Comparison of ENCODE assay signal across 8 cellular contexts in the genomic region with DNA sequence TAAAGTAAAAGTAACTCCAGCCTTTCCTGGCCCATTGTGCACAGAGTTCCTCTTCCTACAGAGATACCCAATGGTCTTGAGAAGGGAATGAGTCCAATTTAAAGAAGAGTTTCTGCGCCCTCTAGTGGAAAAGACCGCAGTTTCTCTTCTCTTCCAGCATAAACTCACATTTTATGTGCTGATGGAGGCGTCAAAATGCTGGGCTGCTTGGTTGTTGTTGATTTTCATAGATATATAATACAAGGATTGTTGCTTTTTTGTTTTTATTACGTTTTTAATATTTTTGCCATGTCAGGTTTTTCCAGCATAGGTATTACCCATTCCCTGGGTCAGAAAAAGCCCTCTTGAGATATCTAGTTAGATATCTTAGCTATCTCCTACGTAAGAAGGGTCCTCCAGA.
DNase-seq lines count a peak whose midpoint lies in the region; ATAC-seq, FAIRE-seq and TF ChIP-seq lines count a peak whose summit lies in the region.

No MANE protein-coding gene starts in this region.

- no peaks in the 10 kb centered on the region for H3K27me3 ChIP-seq in brain microvascular endothelial cell (replicated peaks)
- no peaks in the 10 kb centered on the region for H3K27me3 ChIP-seq in pancreas

- H3K36me3 ChIP-seq in brain microvascular endothelial cell (replicated peaks) (no peaks in the 10 kb centered on the region), pancreas (no peaks in the 10 kb centered on the region)

- no peaks in the 10 kb centered on the region for H3K9me3 ChIP-seq in pancreas

- in situ Hi-C loops in brain microvascular endothelial cell (cut with HindIII; ENCODE audit: low pct_ligation_motif_present, low sequenced_read_pairs), result no loop called here

- no peak overlapping the region for H3K27ac ChIP-seq in brain microvascular endothelial cell
- no peak overlapping the region for H3K27ac ChIP-seq in pancreas

- TF ChIP-seq CTCF in brain microvascular endothelial cell (IDR thresholded peaks at IDR 0.05; ENCODE audit: low read depth, low read length, missing control alignments), result peak; percentile 33
- peak in 3 of 4 donors; percentile 24 to 25 (median 24) for TF ChIP-seq CTCF in pancreas (IDR thresholded peaks at IDR 0.05)

- 13% methylated on average over 5 of the region's 5 CpGs for WGBS in pancreas, 2 donors

- ATAC-seq in pancreas (peak in 1 of 4 donors; percentile 31), HG03520 (IDR thresholded peaks at IDR 0.05; ENCODE audit: unreplicated experiment) (no peak)

- no peak for FAIRE-seq in pancreas (lab: Jason Lieb, UNC)

- intact Hi-C loops in pancreas (cut with DNase I), result loop anchor here in 1 of 3 donors (10.0 kb wide), 1 partner anchor 692 kb away; no protein-coding TSS in a partner anchor

- H3K4me3 ChIP-seq in brain microvascular endothelial cell (ENCODE audit: low read depth, low read length), result no peak overlapping the region
- no peak overlapping the region for H3K4me3 ChIP-seq in pancreas

- peak; percentile 28 for DNase-seq in stimulated activated CD4-positive, alpha-beta T cell treated with anti-CD3 and anti-CD28 coated beads, Interleukin-15, amount 100 ng/mL, for 24 hours
- no peak for DNase-seq in stimulated activated CD4-positive, alpha-beta T cell treated with anti-CD3 and anti-CD28 coated beads, Interleukin-2, amount 100 ng/mL, for 24 hours
- DNase-seq in NCI-H460 (ENCODE audit: extremely low read depth, low read depth), result peak; percentile 64
- DNase-seq in brain microvascular endothelial cell, result peak; percentile 1
- DNase-seq in pancreas, result no peak
- no peak for DNase-seq in NK-92 treated with Interleukin-12 subunit alpha and Interleukin-12 subunit beta, amount 100 ng/mL, for 24 hours (lab: John Stamatoyannopoulos, UW)
- no peak for DNase-seq in activated T-cell treated with anti-CD3 and anti-CD28 coated beads, Interleukin-2, amount 50 U/mL, for 1 hour

- H3K4me1 ChIP-seq in pancreas, result no peaks in the 10 kb centered on the region

Comparison
In these comparisons a context has a peak if more than half of its experiments do, and no peak if none do; other contexts are left out.
1. DNase-seq: peak in stimulated activated CD4-positive, alpha-beta T cell treated with anti-CD3 and anti-CD28 coated beads, Interleukin-15, amount 100 ng/mL, for 24 hours (single experiment), NCI-H460 (single experiment) and brain microvascular endothelial cell (single experiment); none in stimulated activated CD4-positive, alpha-beta T cell treated with anti-CD3 and anti-CD28 coated beads, Interleukin-2, amount 100 ng/mL, for 24 hours (0 of 2), pancreas (0 of 6), NK-92 treated with Interleukin-12 subunit alpha and Interleukin-12 subunit beta, amount 100 ng/mL, for 24 hours (single experiment) and activated T-cell treated with anti-CD3 and anti-CD28 coated beads, Interleukin-2, amount 50 U/mL, for 1 hour (single experiment).